Comparison of ENCODE assay signal across 10 cellular contexts in the genomic region with DNA sequence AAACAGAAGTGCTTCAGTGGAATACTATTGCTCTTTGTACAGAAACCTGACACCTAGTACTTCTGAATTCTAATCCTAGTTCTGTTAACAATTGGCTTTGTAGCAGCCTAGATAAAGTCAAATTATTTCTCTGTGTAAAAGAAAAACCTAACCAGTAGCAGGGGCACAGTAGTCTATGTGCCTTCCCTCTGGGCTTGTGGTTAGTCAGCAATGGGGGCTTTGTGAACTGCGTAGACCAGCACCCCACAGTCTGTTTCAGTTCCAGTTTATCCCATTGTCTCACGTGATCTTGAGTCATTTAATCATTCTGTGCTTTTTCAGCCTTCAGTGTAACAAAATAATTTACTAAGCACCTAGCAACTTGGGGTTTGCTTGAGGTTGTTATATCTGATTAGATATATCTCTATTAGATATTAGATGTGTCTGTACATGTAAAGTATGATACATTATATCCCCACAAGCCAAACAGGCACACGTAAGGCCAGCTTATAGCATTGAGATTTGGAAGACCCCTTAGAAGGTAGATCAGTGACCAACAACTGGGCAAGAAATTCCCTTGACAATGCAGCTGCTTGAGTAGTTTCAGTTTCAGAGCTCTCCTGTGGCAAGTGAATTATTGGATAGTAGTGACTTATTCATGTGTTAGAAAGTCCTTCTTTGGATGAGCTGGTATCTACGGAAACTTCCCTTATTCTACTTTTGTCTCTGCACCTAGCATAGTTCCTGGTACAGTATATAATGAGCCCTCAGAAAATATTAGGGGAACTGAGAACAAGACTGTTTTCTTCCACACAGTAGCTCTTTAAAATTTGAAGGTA. TPM values are rescaled to one million over a fixed set of nuclear protein-coding genes. Genes with fewer than 3 reads are reported as not detected.
A peak's percentile ranks its signal among the peaks of the same experiment; 100 is the strongest.
DNase-seq lines count a peak whose midpoint lies in the region; ATAC-seq, FAIRE-seq and TF ChIP-seq lines count a peak whose summit lies in the region.
"Had no signal": no experiment of that assay in that cellular context is flagged by ENCODE, and none has a peak within 500 bp of the region (broad histone marks: within the 10 kb centered on the region; RNA-seq: fewer than 3 reads in every experiment).

No MANE protein-coding gene starts in this region.

- intact Hi-C loops in kidney (cut with DNase I) = no loop called here

- FAIRE-seq in GM12891 (lab: Jason Lieb, UNC) = peak; percentile 98
- FAIRE-seq in kidney (lab: Jason Lieb, UNC) = no peak

- H3K36me3 ChIP-seq in endodermal cell (ENCODE audit: control insufficient read depth, insufficient read depth, low read length) (no peaks in the 10 kb centered on the region), kidney (ENCODE audit: control insufficient read depth in 1 of 2, insufficient read depth in 2 of 2, low read length in 2 of 2) (no peaks in the 10 kb centered on the region)

- H3K4me3 Mint-ChIP-seq in endodermal cell = no peak overlapping the region

- peak overlapping the region; percentile 77 for H3K27ac Mint-ChIP-seq in endodermal cell

- no peaks in the 10 kb centered on the region for H3K36me3 Mint-ChIP-seq in endodermal cell (ENCODE audit: low read depth)

- 70 to 89% methylated on average over 2 to 4 of the region's 4 CpGs for WGBS in endodermal cell (ENCODE audit: insufficient coverage in 1 of 2, insufficient read length in 1 of 2), 2 experiments

- H3K9me3 ChIP-seq in endodermal cell (ENCODE audit: control insufficient read depth, low read length) (peaks cover 3% of the 10 kb centered on the region), kidney (ENCODE audit: control insufficient read depth in 1 of 2, low read length in 2 of 2) (no peaks in the 10 kb centered on the region)

- H3K4me3 ChIP-seq in endodermal cell (ENCODE audit: low read length) = peak overlapping the region; percentile 8
- no peak overlapping the region for H3K4me3 ChIP-seq in kidney (ENCODE audit: low read length in 2 of 2)

- H3K27me3 Mint-ChIP-seq in endodermal cell (ENCODE audit: insufficient read depth) = peaks cover 1% of the 10 kb centered on the region

- H3K9ac ChIP-seq in endodermal cell (ENCODE audit: extremely low read depth, low read length, poor library complexity, severe bottlenecking) (no peak overlapping the region), kidney (ENCODE audit: low read length in 2 of 2) (no peak overlapping the region)

- TF ChIP-seq POLR2A in GM12891 (IDR thresholded peaks at IDR 0.05; ENCODE audit: low read depth, low read length) = no peak; the same call in 1 of the 2 replicates

- H3K9me3 Mint-ChIP-seq in endodermal cell = peaks cover 4% of the 10 kb centered on the region

- TF ChIP-seq CTCF in endodermal cell (conservative IDR thresholded peaks at IDR 0.05) = no peak
- TF ChIP-seq CTCF in kidney (IDR thresholded peaks at IDR 0.05; ENCODE audit: borderline replicate concordance, extremely low read depth, insufficient read depth) = no peak

- ATAC-seq in GM21390 (IDR thresholded peaks at IDR 0.05; ENCODE audit: unreplicated experiment) (peak; percentile 51), HG03521 (IDR thresholded peaks at IDR 0.05; ENCODE audit: unreplicated experiment) (peak; percentile 56)
- ATAC-seq: HCT116 had no signal

- H3K27me3 ChIP-seq in endodermal cell (ENCODE audit: control insufficient read depth, insufficient read depth, low read length, poor library complexity, severe bottlenecking) = no peaks in the 10 kb centered on the region

- peaks cover 19% of the 10 kb centered on the region for H3K4me1 ChIP-seq in endodermal cell (ENCODE audit: control insufficient read depth, insufficient read depth, low read length)
- no peaks in the 10 kb centered on the region for H3K4me1 ChIP-seq in kidney (ENCODE audit: control insufficient read depth in 1 of 2, insufficient read depth in 1 of 2, low read depth in 1 of 2, low read length in 2 of 2)

- H3K27ac ChIP-seq in endodermal cell (ENCODE audit: low read depth, low read length) = no peak overlapping the region
- H3K27ac ChIP-seq in kidney (ENCODE audit: low read depth in 2 of 2, low read length in 2 of 2) = no peak overlapping the region

- DNase-seq in GM12891 (ENCODE audit: insufficient read length, low spot score) (no peak), endodermal cell (no peak), SHP77 treated with DMSO at 0.1 percent for 48 hours (lab: John Stamatoyannopoulos, UW) (no peak), kidney (no peak), COR-L47 (lab: John Stamatoyannopoulos, UW) (no peak), A172 (ENCODE audit: low spot score) (no peak)

- H3K4me1 Mint-ChIP-seq in endodermal cell = peaks cover 32% of the 10 kb centered on the region

TF ChIP-seq in GM12891, 5 proteins besides CTCF, POLR2A, EP300 and RAD21:
- no peak for TF ChIP-seq PAX5 (IDR thresholded peaks at IDR 0.05; ENCODE audit: insufficient read depth, low read length, severe bottlenecking)
- 0 out of 2 replicates have a peak, but pooled peaks have one; percentile 30 for TF ChIP-seq POLR2AphosphoS5 (IDR thresholded peaks at IDR 0.05; ENCODE audit: low read depth, low read length)
- TF ChIP-seq POU2F2 (IDR thresholded peaks at IDR 0.05; ENCODE audit: low read depth, low read length) = peak; percentile 78
- peak; percentile 81 for TF ChIP-seq TAF1 (IDR thresholded peaks at IDR 0.05; ENCODE audit: low read depth, low read length)
- TF ChIP-seq SPI1 (IDR thresholded peaks at IDR 0.05; ENCODE audit: low read depth, low read length) = peak; percentile 94

RNA-seq across cellular contexts. Expression of a gene that starts 27.9 kb away (rescaled TPM):
- polyA plus RNA-seq in GM12891 (2012; ENCODE audit: low read depth, missing spikeins) = 2.6 TPM
- not detected for total RNA-seq in endodermal cell
- polyA plus RNA-seq in endodermal cell (2013, experiment 1 of 2) = not detected
- not detected for polyA plus RNA-seq in endodermal cell (2013, experiment 2 of 2)
- total RNA-seq in kidney = 0.54 TPM
- polyA plus RNA-seq in kidney (ENCODE audit: insufficient read depth, low read depth, low replicate concordance) = 0.43 TPM
- total RNA-seq in A172 (2014; rRNA removed; shearing (Covaris generic)) = not detected in 2 replicates
- total RNA-seq: kidney epithelial cell had no signal
